ENCODE assay signal across 22 cellular contexts in genomic region chr7:151047979-151048763, GRCh38. TPM values are rescaled to one million over a fixed set of nuclear protein-coding genes. Genes with fewer than 3 reads are reported as not detected.
DNase-seq lines count a peak whose midpoint lies in the region; ATAC-seq, FAIRE-seq and TF ChIP-seq lines count a peak whose summit lies in the region.
"Had no signal": no experiment of that assay in that cellular context is flagged by ENCODE, and none has a peak within 500 bp of the region (broad histone marks: within the 10 kb centered on the region; RNA-seq: fewer than 3 reads in every experiment).

Gene ASIC3 (plus strand): TSS chr7:151048531. CDS start chr7:151048886, 355 bp downstream.

- peak; percentile 9; the same call in 1 of the 2 replicates for TF ChIP-seq POLR2A in GM12878 (IDR thresholded peaks at IDR 0.05; ENCODE audit: low read depth, low read length)

- SMC1A ChIA-PET in GM12878 (lab: Charles Lee; ENCODE audit: uncharacterized antibody, unreplicated experiment), result no interaction called here

- no peak for ATAC-seq in CD4-positive, alpha-beta T cell (ENCODE audit: poor library complexity)
- ATAC-seq in GM12878 (no peak), omental fat pad (ENCODE audit: low FRiP score) (no peak)
- ATAC-seq: activated naive CD8-positive, alpha-beta T cell treated with anti-CD3 and anti-CD28 coated beads, Interleukin-2, amount 50 U/mL, for 24 hours; body of pancreas; CD8-positive, alpha-beta T cell; stimulated activated naive CD8-positive, alpha-beta T cell treated with anti-CD3 and anti-CD28 coated beads, Interleukin-15, Interleukin-2, amounts not matched to agents 100 U/mL and 50 U/mL, for 24 hours had no signal

- no peak within 1 kb of the TSS for H3K9ac ChIP-seq in GM12878 (ENCODE audit: control insufficient read depth, insufficient read depth, low read length)
- H3K9ac ChIP-seq: KMS-11 had no signal

- H4K20me1 ChIP-seq in GM12878 (ENCODE audit: control insufficient read depth, insufficient read depth), result no peaks in the 10 kb centered on the region

- RAD21 ChIA-PET in GM12878 (lab: Charles Lee; ENCODE audit: unreplicated experiment), result no interaction called here

- FAIRE-seq in GM12878 (lab: Jason Lieb, UNC), result no peak
- FAIRE-seq: HTR-8/SVneo had no signal

- H3K27ac Mint-ChIP-seq in CD4-positive, alpha-beta T cell, result no peak within 1 kb of the TSS
- peak within 1 kb of the TSS in 2 of 3 experiments; percentile 8 to 32 for H3K27ac Mint-ChIP-seq in nephron
- H3K27ac Mint-ChIP-seq: activated naive CD8-positive, alpha-beta T cell treated with anti-CD3 and anti-CD28 coated beads, Interleukin-2, amount 50 U/mL, for 24 hours; CD8-positive, alpha-beta T cell had no signal

- peaks cover 20% of the 10 kb centered on the region for H3K36me3 Mint-ChIP-seq in CD4-positive, alpha-beta T cell (ENCODE audit: low read depth)
- H3K36me3 Mint-ChIP-seq in nephron (ENCODE audit: low read depth), result no peaks in the 10 kb centered on the region

- POLR2A ChIA-PET in CD4-positive, alpha-beta T cell (lab: Charles Lee), result no interaction called here
- POLR2A ChIA-PET in HEK293 (lab: Yijun Ruan, JAX) (interaction anchor here (0.6 to 1.3 kb wide), 3 partner anchors 9 to 60 kb away, joined by 3 to 7 read pairs (median 4); partner anchors contain the start of gene ABCB8), GM12878 (lab: Charles Lee) (no interaction called here)

- peaks cover 7% of the 10 kb centered on the region for H3K4me1 Mint-ChIP-seq in CD4-positive, alpha-beta T cell (ENCODE audit: low read depth)
- peaks cover 10% of the 10 kb centered on the region for H3K4me1 Mint-ChIP-seq in nephron

- H3K27me3 ChIP-seq in CD4-positive, alpha-beta T cell (ENCODE audit: control insufficient read depth, insufficient read depth, low read length), result no peaks in the 10 kb centered on the region
- H3K27me3 ChIP-seq in GM12878 (replicated peaks in 1 of 2; ENCODE audit: control insufficient read depth in 2 of 2, insufficient read depth in 2 of 2, low read length in 1 of 2), result no peaks in the 10 kb centered on the region; a peak in 1 of 4 replicates
- H3K27me3 ChIP-seq: body of pancreas had no signal

- CTCF ChIA-PET in CD4-positive, alpha-beta T cell (lab: Charles Lee), result no interaction called here
- CTCF ChIA-PET in HEK293 (lab: Yijun Ruan, JAX) (no interaction called here), GM12878 (lab: Yijun Ruan, JAX) (no interaction called here)

- no peak for TF ChIP-seq RAD21 in GM12878 (IDR thresholded peaks at IDR 0.05; ENCODE audit: insufficient read depth, low read depth, low read length)

- no peaks in the 10 kb centered on the region for H3K27me3 Mint-ChIP-seq in CD4-positive, alpha-beta T cell
- peaks cover 16% of the 10 kb centered on the region for H3K27me3 Mint-ChIP-seq in nephron (ENCODE audit: low read depth)
- H3K27me3 Mint-ChIP-seq: activated CD4-positive, alpha-beta memory T cell treated with anti-CD3 and anti-CD28 coated beads for 36 hours had no signal

- no peak for DNase-seq in CD4-positive, alpha-beta T cell
- DNase-seq in GM12878 (ENCODE audit: low read depth, low spot score) (no peak), DMS153 (lab: John Stamatoyannopoulos, UW) (no peak), glomerular visceral epithelial cell (ENCODE audit: extremely low spot score) (no peak), omental fat pad (ENCODE audit: low spot score) (no peak)
- DNase-seq: activated CD4-positive, alpha-beta memory T cell treated with anti-CD3 and anti-CD28 coated beads for 36 hours; activated effector memory CD4-positive, alpha-beta T cell treated with Interleukin-2 at 50 U/mL for 16 hours; activated naive CD8-positive, alpha-beta T cell treated with anti-CD3 and anti-CD28 coated beads, Interleukin-2, amount 50 U/mL, for 24 hours; body of pancreas; CD8-positive, alpha-beta T cell; DND-41; effector CD4-positive, alpha-beta T cell; erythroblast; NCI-H1694 treated with DMSO at 0.1 percent for 48 hours; NCI-H345; SHP77; stimulated activated naive CD8-positive, alpha-beta T cell treated with anti-CD3 and anti-CD28 coated beads, Interleukin-15, Interleukin-2, amounts not matched to agents 100 U/mL and 50 U/mL, for 24 hours; tibial artery had no signal

- no peaks in the 10 kb centered on the region for H3K79me2 ChIP-seq in GM12878 (ENCODE audit: control insufficient read depth, insufficient read depth, low read length)

- intact Hi-C loops in CD4-positive, alpha-beta T cell (cut with DNase I, micrococcal nuclease), result no loop called here
- intact Hi-C loops in GM12878 (cut with micrococcal nuclease; ENCODE audit: unreplicated experiment), result no loop called here

- BruUV-seq in GM12878 (replicated peaks; lab: Mats Ljungman, UMichigan), result no TSS peak

- H3K4me3 ChIP-seq in HEK293 (ENCODE audit: low read depth, low read length) (no peak within 1 kb of the TSS), GM12878 (no peak within 1 kb of the TSS)
- H3K4me3 ChIP-seq: body of pancreas, tibial artery had no signal

- no peak within 1 kb of the TSS for H3K4me2 ChIP-seq in GM12878 (ENCODE audit: control insufficient read depth, insufficient read depth)
- H3K4me2 ChIP-seq: KMS-11 had no signal

- no peak for TF ChIP-seq EP300 in GM12878 (IDR thresholded peaks at IDR 0.05; ENCODE audit: borderline replicate concordance in 1 of 2, control insufficient read depth in 1 of 2, low read depth in 2 of 2, low read length in 2 of 2)

- H3K36me3 ChIP-seq in HEK293 (ENCODE audit: control insufficient read depth in 2 of 2, insufficient read depth in 1 of 2, low read length in 2 of 2), result peaks cover 0 to 30% of the 10 kb centered on the region in 2 experiments; a peak in 1 of 3 replicates
- no peaks in the 10 kb centered on the region for H3K36me3 ChIP-seq in GM12878 (ENCODE audit: control insufficient read depth in 2 of 2, insufficient read depth in 2 of 2, low read length in 1 of 2)

- no peaks in the 10 kb centered on the region for H3K9me3 Mint-ChIP-seq in CD4-positive, alpha-beta T cell
- no peaks in the 10 kb centered on the region for H3K9me3 Mint-ChIP-seq in nephron
- H3K9me3 Mint-ChIP-seq: activated CD4-positive, alpha-beta memory T cell treated with anti-CD3 and anti-CD28 coated beads for 36 hours; activated naive CD8-positive, alpha-beta T cell treated with anti-CD3 and anti-CD28 coated beads, Interleukin-2, amount 50 U/mL, for 24 hours; CD8-positive, alpha-beta T cell had no signal

- in situ Hi-C loops in GM12878 (cut with MboI), result no loop called here

- 77% methylated on average over 22 of the region's 22 CpGs for WGBS in GM12878 (ENCODE audit: insufficient coverage, insufficient replicate concordance, low lambda C conversion rate, missing lambda C conversion rate)

- H3K4me1 ChIP-seq in HEK293 (ENCODE audit: control insufficient read depth, insufficient read depth, low read length) (no peaks in the 10 kb centered on the region), GM12878 (ENCODE audit: control insufficient read depth, insufficient read depth, low read length) (no peaks in the 10 kb centered on the region)

- no peaks in the 10 kb centered on the region for H3K9me3 ChIP-seq in CD4-positive, alpha-beta T cell (ENCODE audit: control insufficient read depth, low read length)
- no peaks in the 10 kb centered on the region for H3K9me3 ChIP-seq in HEK293 (ENCODE audit: control insufficient read depth, insufficient read depth, low read depth, low read length)
- no peaks in the 10 kb centered on the region for H3K9me3 ChIP-seq in GM12878 (replicated peaks; ENCODE audit: control insufficient read depth, insufficient read depth, low read length)
- H3K9me3 ChIP-seq: body of pancreas, tibial artery had no signal

- no peak within 1 kb of the TSS for H3K4me3 Mint-ChIP-seq in CD4-positive, alpha-beta T cell
- no peak within 1 kb of the TSS for H3K4me3 Mint-ChIP-seq in nephron
- H3K4me3 Mint-ChIP-seq: activated CD4-positive, alpha-beta memory T cell treated with anti-CD3 and anti-CD28 coated beads for 36 hours; activated naive CD8-positive, alpha-beta T cell treated with anti-CD3 and anti-CD28 coated beads, Interleukin-2, amount 50 U/mL, for 24 hours; CD8-positive, alpha-beta T cell had no signal

- H3K27ac ChIP-seq in CD4-positive, alpha-beta T cell (ENCODE audit: low read depth, low read length), result no peak within 1 kb of the TSS
- H3K27ac ChIP-seq in HEK293 (ENCODE audit: extremely low read depth, low read depth, low read length), result no peak within 1 kb of the TSS
- H3K27ac ChIP-seq in GM12878 (ENCODE audit: control insufficient read depth, insufficient read depth), result no peak within 1 kb of the TSS
- H3K27ac ChIP-seq: body of pancreas, KMS-11, tibial artery had no signal

- H2AFZ ChIP-seq in GM12878 (ENCODE audit: control insufficient read depth, low read depth, low read length), result no peak within 1 kb of the TSS

- no peak for TF ChIP-seq CTCF in CD4-positive, alpha-beta T cell (IDR thresholded peaks at IDR 0.05)
- TF ChIP-seq CTCF in HEK293 (tag by site-specific recombination; IDR thresholded peaks at IDR 0.05), result no peak
- no peak for TF ChIP-seq CTCF in GM12878 (IDR thresholded peaks at IDR 0.05 in 2 of 3, conservative IDR thresholded peaks at IDR 0.05 in 1 of 3; ENCODE audit: control insufficient read depth in 2 of 3, extremely low read depth in 1 of 3, insufficient read depth in 1 of 3, low read depth in 3 of 3, low read length in 3 of 3)
- TF ChIP-seq CTCF in nephron (IDR thresholded peaks at IDR 0.05; ENCODE audit: unreplicated experiment in 3 of 3), result no peak
- TF ChIP-seq CTCF in omental fat pad (IDR thresholded peaks at IDR 0.05), result no peak

TF ChIP-seq in HEK293, 187 proteins besides CTCF, POLR2A, EP300 and RAD21 (continues in another document):
- TF ChIP-seq TRIM28 (IDR thresholded peaks at IDR 0.05; ENCODE audit: borderline replicate concordance, low read length), result no peak

TF ChIP-seq in GM12878, 131 proteins besides CTCF, POLR2A, EP300 and RAD21 (continues in another document):
- TF ChIP-seq NR2F1 (conservative IDR thresholded peaks at IDR 0.05), result no peak
- no peak for TF ChIP-seq IKZF2 (IDR thresholded peaks at IDR 0.05)

RNA-seq across cellular contexts. Expression of gene ASIC3, which starts in this region (rescaled TPM):
- total RNA-seq in CD4-positive, alpha-beta T cell, result 10 to 100 TPM; 13.8 to 15.2 TPM
- 2.0 and 2.2 TPM in 2 replicates for total RNA-seq in GM12878 (2013; cell fraction: nucleolus; rRNA removed)
- total RNA-seq in GM12878 (2014; rRNA removed) (0.16 TPM in 1 of 2 replicates, not detected in the other), GM12878 (2014; rRNA removed; fragmentation: Illumina TruSeq; extraction: Trizol) (0.51 TPM in 1 of 2 replicates, not detected in the other), GM12878 (2021) (1.0 and 1.5 TPM in 2 replicates), omental fat pad (1 to 10 TPM; 1.6 to 3.2 (median 2.3) TPM)
- 0.13 TPM for polyA plus RNA-seq in GM12878 (2011; ENCODE audit: low read depth)
- polyA plus RNA-seq in GM12878 (2011; rRNA removed) (0.07 and 0.09 TPM in 2 replicates), GM12878 (2014; fragmentation: Illumina TruSeq; extraction: Trizol) (0.47 TPM in 1 of 2 replicates, not detected in the other), GM12878 (2014; fragmentation: Nextera tagmentation; extraction: Ambion mirVana) (not detected), GM12878 (2014; rRNA removed) (0.55 and 1.4 TPM in 2 replicates), GM12878 (2016; fragmentation: Nextera tagmentation; extraction: Ambion mirVana) (under 1 TPM; 0.24 to 0.40 TPM)
- 0.09 and 0.15 TPM in 2 replicates for polyA plus RNA-seq in GM12878 (2011; cell fraction: cytosol; rRNA removed)
- polyA plus RNA-seq in GM12878 (2011; cell fraction: nucleus; rRNA removed), result 1.3 and 1.9 TPM in 2 replicates
- 1.6 and 1.8 TPM in 2 replicates for polyA plus RNA-seq in GM12878 (2012)
- not detected in 2 replicates for polyA minus RNA-seq in GM12878 (2011; rRNA and poly(A)+ RNA removed)
- not detected in 2 replicates for polyA minus RNA-seq in GM12878 (2011; cell fraction: cytosol; rRNA and poly(A)+ RNA removed)
- polyA minus RNA-seq in GM12878 (2011; cell fraction: nucleus; rRNA and poly(A)+ RNA removed), result 0.24 and 0.48 TPM in 2 replicates
